8 cellular contexts compared by ENCODE assay signal in the genomic region with DNA sequence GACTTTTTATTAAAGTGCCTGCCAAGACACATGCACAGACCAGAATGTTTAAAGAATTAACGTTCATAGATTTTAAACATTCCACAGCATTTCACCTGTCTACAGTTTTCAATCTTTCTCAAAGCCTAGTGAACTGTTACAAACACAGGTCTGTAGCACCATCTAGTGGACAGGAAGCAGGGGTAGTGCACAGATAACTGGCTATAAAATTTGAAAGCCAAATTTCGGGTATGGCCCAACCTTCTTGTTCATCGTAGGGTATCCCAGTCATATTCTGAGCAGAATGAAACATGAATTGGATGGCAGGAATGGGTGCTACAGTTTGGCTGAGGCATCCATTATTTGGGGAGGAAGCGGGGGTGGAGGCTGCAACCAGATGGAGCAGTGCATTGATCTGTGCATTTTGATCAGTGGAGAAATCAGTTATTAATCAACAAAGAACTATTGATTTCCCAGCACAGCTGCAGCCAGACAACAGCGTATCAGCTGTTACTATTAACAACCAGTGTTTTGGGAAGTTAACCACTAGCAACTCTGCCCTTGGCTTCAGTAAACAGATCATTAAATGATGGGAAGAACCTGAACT. TPM values are rescaled to one million over a fixed set of nuclear protein-coding genes. Genes with fewer than 3 reads are reported as not detected.
DNase-seq lines count a peak whose midpoint lies in the region; ATAC-seq and TF ChIP-seq lines count a peak whose summit lies in the region.

No MANE protein-coding gene starts in this region.

- H3K4me1 ChIP-seq in NT2/D1 (ENCODE audit: insufficient read depth, insufficient read length) (peaks cover 3% of the 10 kb centered on the region), right lobe of liver (no peaks in the 10 kb centered on the region), ovary (ENCODE audit: insufficient read depth) (no peaks in the 10 kb centered on the region)

- TF ChIP-seq EP300 in ovary (IDR thresholded peaks at IDR 0.05): no peak

- WGBS in right lobe of liver (ENCODE audit: insufficient coverage, low coverage, low lambda C conversion rate, missing lambda C conversion rate): 8% methylated on average over 5 of the region's 5 CpGs
- WGBS in ovary, 3 donors: 15 to 27% (median 20%) methylated on average over 5 of the region's 5 CpGs

- H3K27ac ChIP-seq in right lobe of liver: no peak overlapping the region
- no peak overlapping the region for H3K27ac ChIP-seq in ovary

- H3K4me3 ChIP-seq in NT2/D1 (ENCODE audit: insufficient read length, low read depth) (no peak overlapping the region), right lobe of liver (no peak overlapping the region), ovary (no peak overlapping the region)

- ATAC-seq in GM21619 (IDR thresholded peaks at IDR 0.05; ENCODE audit: unreplicated experiment) (peak; percentile 87), right lobe of liver (peak; percentile 92 to 98 (median 96))

- H3K9me3 ChIP-seq in NT2/D1 (ENCODE audit: insufficient read depth, low read length) (no peaks in the 10 kb centered on the region), right lobe of liver (no peaks in the 10 kb centered on the region), ovary (no peaks in the 10 kb centered on the region)

- no peaks in the 10 kb centered on the region for H3K36me3 ChIP-seq in NT2/D1 (ENCODE audit: insufficient read depth, insufficient read length, low read length)
- no peaks in the 10 kb centered on the region for H3K36me3 ChIP-seq in right lobe of liver
- H3K36me3 ChIP-seq in ovary: no peaks in the 10 kb centered on the region

- intact Hi-C loops in right lobe of liver (cut with DNase I) (no loop called here), ovary (cut with DNase I) (no loop called here)

- peak; percentile 79 to 86 (median 84) for TF ChIP-seq CTCF in right lobe of liver (IDR thresholded peaks at IDR 0.05)
- TF ChIP-seq CTCF in ovary (IDR thresholded peaks at IDR 0.05): peak in 1 of 3 donors; percentile 4

- TF ChIP-seq POLR2A in right lobe of liver (IDR thresholded peaks at IDR 0.05): no peak
- TF ChIP-seq POLR2A in ovary (IDR thresholded peaks at IDR 0.05): no peak

- no peak overlapping the region for H3K9ac ChIP-seq in NT2/D1 (ENCODE audit: insufficient read length, low read depth)

- H3K27me3 ChIP-seq in NT2/D1 (ENCODE audit: insufficient read depth, insufficient read length) (no peaks in the 10 kb centered on the region), right lobe of liver (no peaks in the 10 kb centered on the region), ovary (no peaks in the 10 kb centered on the region)

- DNase-seq in stimulated activated CD4-positive, alpha-beta T cell treated with anti-CD3 and anti-CD28 coated beads, Interleukin-4, amount 100 ng/mL, for 24 hours: peak; percentile 27
- no peak for DNase-seq in stimulated activated CD4-positive, alpha-beta T cell treated with anti-CD3 and anti-CD28 coated beads, Interleukin-12 subunit alpha, Interleukin-12 subunit beta, amount 100 ng/mL, for 4 hours
- DNase-seq in HT1080 (ENCODE audit: low read depth) (peak; percentile 17), NT2/D1 (ENCODE audit: low read depth, low spot score) (peak; percentile 22), cerebellum (ENCODE audit: low spot score) (peak; percentile 51), right lobe of liver (no peak), ovary (no peak)

RNA-seq across cellular contexts. Expression of gene B3GAT2, which starts 56.1 kb away (rescaled TPM):
- total RNA-seq in HT1080 (2014; rRNA removed; shearing (Covaris generic)): 0.17 and 0.23 TPM in 2 replicates
- polyA plus RNA-seq in HT1080 (2015; cell fraction: cytosol; rRNA removed): 0.37 TPM in 2 replicates
- 0.33 and 0.35 TPM in 2 replicates for polyA plus RNA-seq in HT1080 (2015; cell fraction: nucleus; rRNA removed)
- 17.2 TPM for total RNA-seq in cerebellum
- under 1 TPM in 1 of 6 experiments, not detected in 5; 0.04 TPM for total RNA-seq in right lobe of liver
- under 1 TPM in 1 of 7 donors, not detected in 6; 0.05 TPM for total RNA-seq in ovary
- polyA plus RNA-seq in ovary: under 1 TPM; 0.04 to 0.15 TPM

Comparison
In these comparisons a context has a peak if more than half of its experiments do, and no peak if none do; other contexts are left out.
1. DNase-seq: peak in stimulated activated CD4-positive, alpha-beta T cell treated with anti-CD3 and anti-CD28 coated beads, Interleukin-4, amount 100 ng/mL, for 24 hours (single experiment), HT1080 (single experiment), NT2/D1 (single experiment) and cerebellum (single experiment); none in stimulated activated CD4-positive, alpha-beta T cell treated with anti-CD3 and anti-CD28 coated beads, Interleukin-12 subunit alpha, Interleukin-12 subunit beta, amount 100 ng/mL, for 4 hours (single experiment), right lobe of liver (0 of 3) and ovary (0 of 5).
2. RNA of gene B3GAT2, which starts 56.1 kb away (total RNA-seq): 17.2 TPM in cerebellum (single experiment); 0.17 to 0.23 TPM in HT1080, 0.04 TPM in right lobe of liver and 0.05 TPM in ovary; every median in the first group is over 10 times any median in the second.